ENCODE assay signal across 8 cellular contexts in genomic region chr16:84970447-84971127, GRCh38. TPM values are rescaled to one million over a fixed set of nuclear protein-coding genes. Genes with fewer than 3 reads are reported as not detected.
DNase-seq lines count a peak whose midpoint lies in the region; ATAC-seq and TF ChIP-seq lines count a peak whose summit lies in the region.

No MANE protein-coding gene starts in this region.

- H3K4me1 Mint-ChIP-seq in activated CD4-positive, alpha-beta T cell treated with anti-CD3 and anti-CD28 coated beads for 36 hours = peaks cover 4% of the 10 kb centered on the region

- POLR2A ChIA-PET in activated CD4-positive, alpha-beta T cell treated with anti-CD3 and anti-CD28 coated beads for 36 hours (lab: Charles Lee) = no interaction called here

- CTCF ChIA-PET in activated CD4-positive, alpha-beta T cell treated with anti-CD3 and anti-CD28 coated beads for 36 hours (lab: Charles Lee) = interaction anchor here (0.5 to 8.0 kb wide), 48 partner anchors 8 to 851 kb away, joined by 3 to 108 read pairs (median 4); partner anchors contain the start of genes CIBAR2, KIAA0513 and ZDHHC7

- intact Hi-C loops in activated CD4-positive, alpha-beta T cell treated with anti-CD3 and anti-CD28 coated beads for 36 hours (cut with DNase I, micrococcal nuclease) = loop anchor here (1.0 to 5.0 kb wide), 7 partner anchors 45 to 348 kb away; no protein-coding TSS in a partner anchor
- intact Hi-C loops in left colon (cut with DNase I, micrococcal nuclease) = loop anchor here (5.0 to 10.0 kb wide), 2 partner anchors 216 to 218 kb away; no protein-coding TSS in a partner anchor

- peaks cover 8% of the 10 kb centered on the region for H3K36me3 Mint-ChIP-seq in activated CD4-positive, alpha-beta T cell treated with anti-CD3 and anti-CD28 coated beads for 36 hours (ENCODE audit: low read depth)

- TF ChIP-seq CTCF in HFF-Myc (IDR thresholded peaks at IDR 0.05; ENCODE audit: low read depth, low read length, missing control alignments) = peak; percentile 89

- H3K4me3 ChIP-seq in HFF-Myc (replicated peaks; ENCODE audit: low read depth, low read length) = no peak overlapping the region

- no peaks in the 10 kb centered on the region for H3K27me3 Mint-ChIP-seq in activated CD4-positive, alpha-beta T cell treated with anti-CD3 and anti-CD28 coated beads for 36 hours

- DNase-seq in D341Med (ENCODE audit: low spot score) (peak; percentile 88), HFF-Myc (ENCODE audit: extremely low read depth, low read depth) (peak; percentile 29), NCI-H2227 treated with DMSO at 0.1 percent for 48 hours (lab: John Stamatoyannopoulos, UW) (peak; percentile 65), cerebellar cortex (ENCODE audit: low spot score) (peak; percentile 82), left colon (peak; percentile 65 to 81)
- peak; percentile 91 for DNase-seq in activated CD4-positive, alpha-beta T cell treated with anti-CD3 and anti-CD28 coated beads for 36 hours
- DNase-seq in stimulated activated CD4-positive, alpha-beta T cell treated with anti-CD3 and anti-CD28 coated beads, Interleukin-4, amount 100 ng/mL, for 1 hour = peak; percentile 81

- H3K9me3 Mint-ChIP-seq in activated CD4-positive, alpha-beta T cell treated with anti-CD3 and anti-CD28 coated beads for 36 hours (ENCODE audit: low read depth) = no peaks in the 10 kb centered on the region

- no peak overlapping the region for H3K4me3 Mint-ChIP-seq in activated CD4-positive, alpha-beta T cell treated with anti-CD3 and anti-CD28 coated beads for 36 hours

- H3K27ac Mint-ChIP-seq in activated CD4-positive, alpha-beta T cell treated with anti-CD3 and anti-CD28 coated beads for 36 hours = no peak overlapping the region

- peak; percentile 99 for ATAC-seq in activated CD4-positive, alpha-beta T cell treated with anti-CD3 and anti-CD28 coated beads for 36 hours
- peak; percentile 84 for ATAC-seq in left colon
- ATAC-seq in HG03457 (IDR thresholded peaks at IDR 0.05; ENCODE audit: unreplicated experiment) = no peak

RNA-seq across cellular contexts. Expression of gene ZDHHC7, which starts 40.7 kb away (rescaled TPM):
- total RNA-seq in activated CD4-positive, alpha-beta T cell treated with anti-CD3 and anti-CD28 coated beads for 36 hours = 10 to 100 TPM; 25.1 to 27.8 TPM
- total RNA-seq in left colon = 10 to 100 TPM; 73.9 to 76.9 TPM

RNA-seq across cellular contexts. Expression of gene KIAA0513, which starts 57.0 kb away (rescaled TPM):
- total RNA-seq in activated CD4-positive, alpha-beta T cell treated with anti-CD3 and anti-CD28 coated beads for 36 hours = 10 to 100 TPM in 1 of 2 experiments, 1 to 10 TPM in 1; 9.6 to 10.4 TPM
- 10 to 100 TPM; 28.9 to 40.3 TPM for total RNA-seq in left colon

Comparison
In these comparisons a context has a peak if more than half of its experiments do, and no peak if none do; other contexts are left out.
1. DNase-seq: peak in every context shown above with its lines; median percentile 91 in activated CD4-positive, alpha-beta T cell treated with anti-CD3 and anti-CD28 coated beads for 36 hours; 88 in D341Med; 82 in cerebellar cortex; 81 in stimulated activated CD4-positive, alpha-beta T cell treated with anti-CD3 and anti-CD28 coated beads, Interleukin-4, amount 100 ng/mL, for 1 hour; 73 in left colon; 65 in NCI-H2227 treated with DMSO at 0.1 percent for 48 hours; 29 in HFF-Myc.